In the genomic region with DNA sequence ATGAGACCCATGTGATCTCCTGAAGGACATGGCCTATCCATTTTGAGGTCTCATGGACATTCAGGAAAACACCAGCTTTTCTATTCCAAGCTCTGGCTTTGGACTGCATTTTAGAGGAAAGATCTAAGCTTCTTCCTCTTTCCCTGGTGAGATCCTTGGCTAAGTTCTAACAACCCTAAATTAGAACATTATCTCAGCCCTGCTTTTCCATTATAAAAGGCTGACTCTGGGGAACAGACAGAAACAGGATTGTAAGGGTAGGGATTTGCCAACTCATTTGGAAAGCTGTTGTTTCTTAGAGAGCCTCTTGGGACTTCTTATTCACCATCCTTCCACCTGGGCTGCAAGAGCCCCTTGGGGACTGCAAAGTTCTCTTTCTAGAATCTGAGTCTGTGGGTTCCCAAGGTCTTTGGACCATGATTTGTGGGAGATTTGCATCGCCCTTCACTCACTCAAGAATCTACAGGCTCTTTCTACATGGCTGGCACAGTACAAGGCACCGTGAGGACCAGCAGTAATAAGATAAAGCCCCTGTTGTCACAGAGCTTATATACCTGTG, we compare ENCODE assay signal across 15 cellular contexts.
"Had no signal": no experiment of that assay in that cellular context is flagged by ENCODE, and none has a peak within 500 bp of the region (broad histone marks: within the 10 kb centered on the region; RNA-seq: fewer than 3 reads in every experiment).

No MANE protein-coding gene starts in this region.

- H3K27me3 ChIP-seq: stomach, thyroid gland, vagina had no signal

- FAIRE-seq: astrocyte had no signal

- H3K4me3 ChIP-seq: mucosa of descending colon, stomach, thyroid gland, vagina had no signal

- H3K9me3 ChIP-seq: thyroid gland, vagina had no signal

- ATAC-seq: activated CD4-positive, CD25-positive, alpha-beta regulatory T cell treated with anti-CD3 and anti-CD28 coated beads, Interleukin-2, amount 50 U/mL, for 24 hours; mucosa of descending colon; natural killer cell treated with Interleukin-12 subunit alpha and Interleukin-12 subunit beta and Interleukin-15 and Interleukin-18, amount 100 ng/mL, for 72 hours had no signal

- H3K36me3 ChIP-seq: stomach, thyroid gland, vagina had no signal

- H3K27ac ChIP-seq: thyroid gland, vagina had no signal

- DNase-seq: activated CD4-positive, alpha-beta T cell treated with anti-CD3 and anti-CD28 coated beads, Interleukin-2, amount 50 U/mL, for 4 hours; activated gamma-delta T cell; activated naive CD8-positive, alpha-beta T cell treated with anti-CD3 and anti-CD28 coated beads, Interleukin-2, amount 10 ng/mL, durations not matched to agents 7 days and 5 days; activated T-cell treated with anti-CD3 and anti-CD28 coated beads, Interleukin-2, amount 50 U/mL, for 24 hours; hypothalamus; mammary epithelial cell; mucosa of descending colon; stimulated activated CD4-positive, alpha-beta T cell treated with anti-CD3 and anti-CD28 coated beads, Interleukin-15, amount 100 ng/mL, for 24 hours; stomach; SW 1271 had no signal
